In genomic region chr10:69958232-69958902, GRCh38 we compare ENCODE assay signal across 8 cellular contexts.
A peak's percentile ranks its signal among the peaks of the same experiment; 100 is the strongest.
DNase-seq lines count a peak whose midpoint lies in the region; ATAC-seq and TF ChIP-seq lines count a peak whose summit lies in the region.

No MANE protein-coding gene starts in this region.

- H3K9me3 ChIP-seq in mammary epithelial cell (replicated peaks; ENCODE audit: insufficient read depth, low read length): no peaks in the 10 kb centered on the region
- H3K9me3 ChIP-seq in uterus: no peaks in the 10 kb centered on the region

- H3K79me2 ChIP-seq in mammary epithelial cell (ENCODE audit: insufficient read depth, low read length): no peaks in the 10 kb centered on the region

- CTCF ChIA-PET in mammary epithelial cell (lab: Charles Lee; ENCODE audit: low non-redundant PET): interaction anchor here (0.6 to 1.5 kb wide), 6 partner anchors 41 to 274 kb away, joined by 3 to 9 read pairs (median 3); no protein-coding TSS in a partner anchor

- peaks cover 22% of the 10 kb centered on the region for H3K4me1 ChIP-seq in mammary epithelial cell (ENCODE audit: insufficient read depth, low read length)
- H3K4me1 ChIP-seq in uterus: no peaks in the 10 kb centered on the region

- H3K36me3 ChIP-seq in mammary epithelial cell (ENCODE audit: insufficient read depth, low read length) (no peaks in the 10 kb centered on the region), uterus (no peaks in the 10 kb centered on the region)

- ATAC-seq in Right ventricle myocardium inferior (peak; percentile 24), Right ventricle myocardium superior (ENCODE audit: poor library complexity) (no peak), HG03103 (IDR thresholded peaks at IDR 0.05; ENCODE audit: low read depth, unreplicated experiment) (peak; percentile 70), GM21528 (IDR thresholded peaks at IDR 0.05; ENCODE audit: low FRiP score, unreplicated experiment) (no peak)

- H4K20me1 ChIP-seq in mammary epithelial cell (ENCODE audit: insufficient read depth, low read length): no peaks in the 10 kb centered on the region

- TF ChIP-seq CTCF in mammary epithelial cell (conservative IDR thresholded peaks at IDR 0.05 in 1 of 2, IDR thresholded peaks at IDR 0.05 in 1 of 2; ENCODE audit: extremely low read depth in 1 of 2, insufficient read depth in 1 of 2, low read depth in 1 of 2, low read length in 2 of 2) (peak; percentile 87 to 98), uterus (IDR thresholded peaks at IDR 0.05) (peak in 3 of 4 experiments; percentile 26 to 34 (median 32))

- WGBS in mammary epithelial cell (ENCODE audit: low coverage, missing lambda C conversion rate): 75% methylated on average over 1 of the region's 1 CpG

- dilution Hi-C loops in mammary epithelial cell (cut with HindIII; ENCODE audit: low sequenced_read_pairs): loop anchor here (5.0 kb wide), 2 partner anchors 54 to 99 kb away; no protein-coding TSS in a partner anchor

- H3K4me3 ChIP-seq in mammary epithelial cell (replicated peaks in 1 of 3; ENCODE audit: insufficient read depth in 1 of 3, low read depth in 2 of 3, low read length in 3 of 3) (no peak overlapping the region), uterus (no peak overlapping the region)

- no peak overlapping the region for H2AFZ ChIP-seq in mammary epithelial cell (ENCODE audit: low read depth, low read length)

- intact Hi-C loops in Right ventricle myocardium inferior (cut with DNase I) (no loop called here), Right ventricle myocardium superior (cut with DNase I) (no loop called here), mammary epithelial cell (cut with micrococcal nuclease) (loop anchor here (1.0 to 5.0 kb wide), 8 partner anchors 22 to 441 kb away; partner anchors contain the start of gene COL13A1), uterus (cut with DNase I; ENCODE audit: low total_unique reads) (no loop called here)

- in situ Hi-C loops in mammary epithelial cell (cut with MboI; ENCODE audit: low sequenced_read_pairs in 2 of 2): no loop called here

- H3K27ac ChIP-seq in mammary epithelial cell (ENCODE audit: insufficient read depth, low read depth, low read length) (no peak overlapping the region), uterus (no peak overlapping the region)

- DNase-seq in Right ventricle myocardium inferior (ENCODE audit: missing footprints): no peak
- no peak for DNase-seq in Right ventricle myocardium superior
- DNase-seq in NOMO-1 treated with DMSO at 0.1 percent for 48 hours (lab: John Stamatoyannopoulos, UW; ENCODE audit: unreplicated experiment): peak; percentile 55
- peak; percentile 52 for DNase-seq in mammary epithelial cell
- peak; percentile 71 for DNase-seq in left kidney (ENCODE audit: low read depth, low spot score)
- DNase-seq in uterus: no peak

- no TSS peak for BruUV-seq in mammary epithelial cell (replicated peaks; lab: Mats Ljungman, UMichigan)

- TF ChIP-seq POLR2A in uterus (IDR thresholded peaks at IDR 0.05): no peak

- no peak overlapping the region for H3K9ac ChIP-seq in mammary epithelial cell (ENCODE audit: insufficient read depth, low read length)

- H3K27me3 ChIP-seq in mammary epithelial cell (ENCODE audit: insufficient read depth, low read length) (no peaks in the 10 kb centered on the region), uterus (no peaks in the 10 kb centered on the region)

- H3K4me2 ChIP-seq in mammary epithelial cell (ENCODE audit: insufficient read depth, low read depth, low read length): no peak overlapping the region

Comparison
In these comparisons a context has a peak if more than half of its experiments do, and no peak if none do; other contexts are left out.
1. ATAC-seq: peak in Right ventricle myocardium inferior (single experiment) and HG03103 (single experiment); none in Right ventricle myocardium superior (single experiment) and GM21528 (single experiment).
2. DNase-seq: peak in NOMO-1 treated with DMSO at 0.1 percent for 48 hours (single experiment), mammary epithelial cell (single experiment) and left kidney (single experiment); none in Right ventricle myocardium inferior (single experiment), Right ventricle myocardium superior (single experiment) and uterus (0 of 2).